Comparison of ENCODE assay signal across 8 cellular contexts in the genomic region with DNA sequence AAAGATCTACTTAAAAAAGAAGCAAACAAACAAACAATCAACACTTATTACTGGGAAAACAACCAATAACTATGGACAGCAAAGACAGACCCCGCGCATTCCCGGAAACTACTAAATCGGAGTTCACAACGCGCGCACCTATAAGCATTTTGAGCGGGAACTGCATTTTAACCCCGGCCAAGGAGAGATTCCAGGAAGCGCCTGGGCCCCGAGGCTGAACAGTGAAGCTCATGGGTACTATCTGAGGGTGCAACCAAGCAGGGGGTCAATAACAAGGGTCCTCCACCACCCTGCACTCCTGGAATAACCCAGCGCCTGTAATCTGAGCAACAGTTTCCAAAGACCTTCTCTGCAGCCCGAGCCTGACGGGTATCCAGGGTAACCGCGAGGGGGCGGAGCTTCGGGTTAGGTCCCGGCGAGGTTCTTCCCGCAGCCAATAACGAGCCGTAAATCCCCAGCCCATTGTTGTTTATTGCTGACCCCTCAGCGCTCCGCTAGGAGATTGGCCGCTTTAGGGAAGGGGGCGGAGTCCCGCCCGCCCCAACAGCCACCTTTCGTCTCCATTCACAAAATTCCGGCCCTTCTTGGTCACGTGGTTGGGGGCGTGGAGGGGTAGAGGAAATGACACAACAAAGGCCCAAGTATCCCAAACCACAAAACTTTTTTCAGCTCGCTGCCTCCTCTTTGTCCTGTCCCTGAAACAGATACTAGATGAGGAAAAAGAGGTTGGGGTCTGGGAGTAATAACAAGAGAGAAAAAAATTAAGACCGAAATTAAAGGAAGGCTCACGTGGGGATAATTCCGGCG. TPM values are rescaled to one million over a fixed set of nuclear protein-coding genes. Genes with fewer than 3 reads are reported as not detected.
A peak's percentile ranks its signal among the peaks of the same experiment; 100 is the strongest.
DNase-seq lines count a peak whose midpoint lies in the region; ATAC-seq and TF ChIP-seq lines count a peak whose summit lies in the region.

No MANE protein-coding gene starts in this region.

- intact Hi-C loops in head of caudate nucleus (cut with DNase I), result no loop called here
- intact Hi-C loops in testis (cut with DNase I; ENCODE audit: low total_unique reads), result no loop called here

- 0% methylated on average over 33 to 38 of the region's 38 CpGs for WGBS in testis, 2 donors

- peak overlapping the region; percentile 75 for H3K9ac ChIP-seq in MM.1S (ENCODE audit: low read length)

- peaks cover 12% of the 10 kb centered on the region for H3F3A ChIP-seq in MM.1S (ENCODE audit: insufficient read depth, low read length)

- H3K9me3 ChIP-seq in MM.1S (replicated peaks; ENCODE audit: insufficient read depth, low read length), result no peaks in the 10 kb centered on the region
- no peaks in the 10 kb centered on the region for H3K9me3 ChIP-seq in SJCRH30 (replicated peaks)
- H3K9me3 ChIP-seq in testis, result no peaks in the 10 kb centered on the region

- ATAC-seq in activated naive CD8-positive, alpha-beta T cell treated with anti-CD3 and anti-CD28 coated beads, Interleukin-2, amount 10 ng/mL, durations not matched to agents 7 days and 5 days (ENCODE audit: low read depth), result peak; percentile 74

- no peak overlapping the region for H3K27ac Mint-ChIP-seq in activated naive CD8-positive, alpha-beta T cell treated with anti-CD3 and anti-CD28 coated beads, Interleukin-2, amount 10 ng/mL, durations not matched to agents 7 days and 5 days

- H3K4me3 Mint-ChIP-seq in activated naive CD8-positive, alpha-beta T cell treated with anti-CD3 and anti-CD28 coated beads, Interleukin-2, amount 10 ng/mL, durations not matched to agents 7 days and 5 days, result no peak overlapping the region

- peak overlapping the region; percentile 84 for H2AFZ ChIP-seq in MM.1S (ENCODE audit: low read length)

- H3K4me2 ChIP-seq in MM.1S (ENCODE audit: low read depth, low read length), result peak overlapping the region; percentile 80

- no peaks in the 10 kb centered on the region for H3K4me1 Mint-ChIP-seq in activated naive CD8-positive, alpha-beta T cell treated with anti-CD3 and anti-CD28 coated beads, Interleukin-2, amount 10 ng/mL, durations not matched to agents 7 days and 5 days

- H3K27me3 ChIP-seq in MM.1S (replicated peaks; ENCODE audit: insufficient read depth, low read length) (0 out of 2 replicates have a peak, but pooled peaks cover 4% of the 10 kb centered on the region), SJCRH30 (no peaks in the 10 kb centered on the region), testis (no peaks in the 10 kb centered on the region)

- H3K36me3 Mint-ChIP-seq in activated naive CD8-positive, alpha-beta T cell treated with anti-CD3 and anti-CD28 coated beads, Interleukin-2, amount 10 ng/mL, durations not matched to agents 7 days and 5 days, result no peaks in the 10 kb centered on the region

- H3K27me3 Mint-ChIP-seq in activated naive CD8-positive, alpha-beta T cell treated with anti-CD3 and anti-CD28 coated beads, Interleukin-2, amount 10 ng/mL, durations not matched to agents 7 days and 5 days, result peaks cover 10% of the 10 kb centered on the region

- H3K36me3 ChIP-seq in MM.1S (replicated peaks; ENCODE audit: insufficient read depth, low read length) (no peaks in the 10 kb centered on the region), SJCRH30 (no peaks in the 10 kb centered on the region), testis (ENCODE audit: low read depth, missing control alignments) (no peaks in the 10 kb centered on the region)

- no peaks in the 10 kb centered on the region for H3K4me1 ChIP-seq in MM.1S (ENCODE audit: low read length)
- peaks cover 13% of the 10 kb centered on the region for H3K4me1 ChIP-seq in SJCRH30
- peaks cover 7% of the 10 kb centered on the region for H3K4me1 ChIP-seq in testis

- TF ChIP-seq CTCF in MM.1S (IDR thresholded peaks at IDR 0.05; ENCODE audit: low read length) (no peak), testis (IDR thresholded peaks at IDR 0.05) (peak in 2 of 3 experiments; percentile 23 to 35)

- no peak for TF ChIP-seq POLR2A in testis (IDR thresholded peaks at IDR 0.05)

- H3K9me2 ChIP-seq in MM.1S (replicated peaks; ENCODE audit: insufficient read depth, low read length), result no peaks in the 10 kb centered on the region

- H3K9me3 Mint-ChIP-seq in activated naive CD8-positive, alpha-beta T cell treated with anti-CD3 and anti-CD28 coated beads, Interleukin-2, amount 10 ng/mL, durations not matched to agents 7 days and 5 days, result no peaks in the 10 kb centered on the region

- no peaks in the 10 kb centered on the region for H3K79me2 ChIP-seq in MM.1S (ENCODE audit: low read length)

- H3K27ac ChIP-seq in MM.1S (ENCODE audit: low read length), result peak overlapping the region; percentile 80
- peak overlapping the region; percentile 96 for H3K27ac ChIP-seq in SJCRH30
- peak overlapping the region; percentile 84 to 90 for H3K27ac ChIP-seq in testis

- H3K4me3 ChIP-seq in MM.1S (ENCODE audit: low read length), result peak overlapping the region; percentile 76
- peak overlapping the region; percentile 75 for H3K4me3 ChIP-seq in SJCRH30
- H3K4me3 ChIP-seq in testis, result peak overlapping the region; percentile 59 to 81

- DNase-seq in DMS53 (lab: John Stamatoyannopoulos, UW), result peak; percentile 99
- DNase-seq in H4 (ENCODE audit: low spot score), result peak; percentile 100
- DNase-seq in MM.1S, result peak; percentile 96
- DNase-seq in SJCRH30, result peak; percentile 99
- peak; percentile 62 for DNase-seq in activated naive CD8-positive, alpha-beta T cell treated with anti-CD3 and anti-CD28 coated beads, Interleukin-2, amount 10 ng/mL, durations not matched to agents 7 days and 5 days
- peak; percentile 79 to 98 (median 92) for DNase-seq in head of caudate nucleus
- peak; percentile 31 to 96 (median 89) for DNase-seq in nucleus accumbens (lab: John Stamatoyannopoulos, UW)
- DNase-seq in testis, result peak; percentile 97

- H4K20me1 ChIP-seq in MM.1S (ENCODE audit: insufficient read depth, low read length), result no peaks in the 10 kb centered on the region

- POLR2A ChIA-PET in activated naive CD8-positive, alpha-beta T cell treated with anti-CD3 and anti-CD28 coated beads, Interleukin-2, amount 10 ng/mL, durations not matched to agents 7 days and 5 days (lab: Charles Lee), result no interaction called here

RNA-seq across cellular contexts. Expression of a gene that starts 1.7 kb away (rescaled TPM):
- total RNA-seq in H4 (2014; rRNA removed; shearing (Covaris generic)), result 19.3 and 26.3 TPM in 2 replicates
- total RNA-seq in SJCRH30 (2014; rRNA removed; shearing (Covaris generic)), result 45.4 and 49.0 TPM in 2 replicates
- under 1 TPM; 0.44 to 0.45 TPM for total RNA-seq in activated naive CD8-positive, alpha-beta T cell treated with anti-CD3 and anti-CD28 coated beads, Interleukin-2, amount 10 ng/mL, durations not matched to agents 7 days and 5 days
- 10 to 100 TPM; 11.4 to 13.9 TPM for total RNA-seq in testis
- 16.4 TPM for polyA plus RNA-seq in testis (ENCODE audit: insufficient read depth, low read depth, low replicate concordance)

Comparison
In these comparisons a context has a peak if more than half of its experiments do, and no peak if none do; other contexts are left out.
1. Peak in every context shown above with its lines: DNase-seq, ATAC-seq, H3K4me3 ChIP-seq and H3K27ac ChIP-seq.
2. RNA of a gene that starts 1.7 kb away (total RNA-seq): 45.4 to 49.0 TPM in SJCRH30, 19.3 to 26.3 TPM in H4 and 11.4 to 13.9 TPM in testis; 0.44 to 0.45 TPM in activated naive CD8-positive, alpha-beta T cell treated with anti-CD3 and anti-CD28 coated beads, Interleukin-2, amount 10 ng/mL, durations not matched to agents 7 days and 5 days; every median in the first group is over 4 times any median in the second.